ENCODE assay signal across 11 cellular contexts in genomic region chr2:36373149-36373880, GRCh38. TPM values are rescaled to one million over a fixed set of nuclear protein-coding genes. Genes with fewer than 3 reads are reported as not detected.
DNase-seq lines count a peak whose midpoint lies in the region; ATAC-seq and TF ChIP-seq lines count a peak whose summit lies in the region.
"Had no signal": no experiment of that assay in that cellular context is flagged by ENCODE, and none has a peak within 500 bp of the region (broad histone marks: within the 10 kb centered on the region; RNA-seq: fewer than 3 reads in every experiment).

No MANE protein-coding gene starts in this region.

- WGBS in esophagus squamous epithelium, 2 donors = 48 to 60% methylated on average over 8 of the region's 8 CpGs
- WGBS in psoas muscle, 3 donors = 55 to 76% (median 63%) methylated on average over 8 of the region's 8 CpGs

- H3K27ac ChIP-seq in esophagus squamous epithelium (peak overlapping the region; percentile 49 to 71 (median 67)), psoas muscle (peak overlapping the region; percentile 36)

- peak; percentile 73 for DNase-seq in Daoy (ENCODE audit: low read depth)
- DNase-seq in NCI-H510A (lab: John Stamatoyannopoulos, UW) = peak; percentile 50
- DNase-seq in esophagus squamous epithelium (lab: John Stamatoyannopoulos, UW) = no peak
- DNase-seq in psoas muscle = no peak
- no peak for DNase-seq in DMS114 treated with DMSO at 0.1 percent for 48 hours (lab: John Stamatoyannopoulos, UW; ENCODE audit: unreplicated experiment)
- DNase-seq in endothelial cell (ENCODE audit: low spot score) = no peak
- no peak for DNase-seq in NCI-H2107 treated with DMSO at 0.1 percent for 48 hours (lab: John Stamatoyannopoulos, UW; ENCODE audit: unreplicated experiment)
- DNase-seq: MM.1S had no signal

- no peak overlapping the region for H3K4me3 Mint-ChIP-seq in endothelial cell (ENCODE audit: unreplicated experiment)
- H3K4me3 Mint-ChIP-seq: central memory CD8-positive, alpha-beta T cell; nephron had no signal

- H3K27me3 Mint-ChIP-seq in endothelial cell (ENCODE audit: unreplicated experiment) = no peaks in the 10 kb centered on the region
- H3K27me3 Mint-ChIP-seq: central memory CD8-positive, alpha-beta T cell had no signal

- no peaks in the 10 kb centered on the region for H3K36me3 ChIP-seq in esophagus squamous epithelium
- no peaks in the 10 kb centered on the region for H3K36me3 ChIP-seq in psoas muscle (ENCODE audit: insufficient read depth in 1 of 2, low read depth in 1 of 2)

- no peak overlapping the region for H3K27ac Mint-ChIP-seq in endothelial cell (ENCODE audit: unreplicated experiment)

- peaks cover 13% of the 10 kb centered on the region for H3K36me3 Mint-ChIP-seq in endothelial cell (ENCODE audit: low read depth, unreplicated experiment)

- TF ChIP-seq CTCF in esophagus squamous epithelium (IDR thresholded peaks at IDR 0.05) = no peak
- TF ChIP-seq CTCF in psoas muscle (IDR thresholded peaks at IDR 0.05) = no peak
- TF ChIP-seq CTCF in endothelial cell (IDR thresholded peaks at IDR 0.05; ENCODE audit: unreplicated experiment) = no peak

- H3K4me1 ChIP-seq in esophagus squamous epithelium = peaks cover 41 to 98% (median 78%) of the 10 kb centered on the region in 3 donors
- H3K4me1 ChIP-seq in psoas muscle = peaks cover 100% of the 10 kb centered on the region

- H3K9me3 Mint-ChIP-seq in endothelial cell (ENCODE audit: unreplicated experiment) = no peaks in the 10 kb centered on the region
- H3K9me3 Mint-ChIP-seq: central memory CD8-positive, alpha-beta T cell; nephron had no signal

- intact Hi-C loops in esophagus squamous epithelium (cut with DNase I) (no loop called here), psoas muscle (cut with DNase I) (loop anchor here (5.0 to 10.0 kb wide), 2 partner anchors 44 to 51 kb away; no protein-coding TSS in a partner anchor)

- no peak for TF ChIP-seq POLR2A in esophagus squamous epithelium (IDR thresholded peaks at IDR 0.05)

- ATAC-seq in psoas muscle (peak; percentile 18 to 62 (median 46)), GM21360 (IDR thresholded peaks at IDR 0.05; ENCODE audit: unreplicated experiment) (no peak)

- no peaks in the 10 kb centered on the region for H3K27me3 ChIP-seq in esophagus squamous epithelium
- H3K27me3 ChIP-seq in psoas muscle (ENCODE audit: insufficient read depth in 3 of 3, low read length in 2 of 3) = no peaks in the 10 kb centered on the region

- H3K9me3 ChIP-seq in esophagus squamous epithelium (no peaks in the 10 kb centered on the region), psoas muscle (no peaks in the 10 kb centered on the region)

- peaks cover 87% of the 10 kb centered on the region for H3K4me1 Mint-ChIP-seq in endothelial cell (ENCODE audit: unreplicated experiment)

- peak overlapping the region in 1 of 4 donors; percentile 4 for H3K4me3 ChIP-seq in esophagus squamous epithelium
- no peak overlapping the region for H3K4me3 ChIP-seq in psoas muscle

RNA-seq across cellular contexts. Expression of gene CRIM1, which starts 17.7 kb away (rescaled TPM):
- total RNA-seq in Daoy (2014; rRNA removed; shearing (Covaris generic)) = 81.5 and 95.4 TPM in 2 replicates
- 100 to 1,000 TPM in 1 of 4 donors, 10 to 100 TPM in 3; 16.4 to 107 (median 29.9) TPM for total RNA-seq in esophagus squamous epithelium
- total RNA-seq in psoas muscle = 10 to 100 TPM; 49.8 to 66.2 (median 56.3) TPM
- 10 to 100 TPM; 10.2 to 68.1 (median 53.1) TPM for polyA plus RNA-seq in psoas muscle
- 246 TPM for total RNA-seq in endothelial cell (ENCODE audit: unreplicated experiment)

Comparison
In these comparisons a context has a peak if more than half of its experiments do, and no peak if none do; other contexts are left out.
1. DNase-seq: peak in Daoy (single experiment) and NCI-H510A (single experiment); none in esophagus squamous epithelium (single experiment), psoas muscle (0 of 2), DMS114 treated with DMSO at 0.1 percent for 48 hours (single experiment), endothelial cell (single experiment) and NCI-H2107 treated with DMSO at 0.1 percent for 48 hours (single experiment).